Comparison of ENCODE assay signal across 1 cellular context in genomic region chr19:18100710-18101109, GRCh38.
TF ChIP-seq lines count a peak whose summit lies in the region.

No MANE protein-coding gene starts in this region.

TF ChIP-seq in HepG2, 621 proteins besides CTCF, POLR2A, EP300 and RAD21 (continued from another document):
- TF ChIP-seq ATF2 (CRISPR knock-in tag; IDR thresholded peaks at IDR 0.05) (no peak), HDAC6 (IDR thresholded peaks at IDR 0.05; ENCODE audit: low read depth, low read length) (no peak), TFDP1 (CRISPR knock-in tag; IDR thresholded peaks at IDR 0.05; ENCODE audit: borderline replicate concordance) (no peak; the same call in 1 of the 2 replicates), ZNF552 (CRISPR knock-in tag; IDR thresholded peaks at IDR 0.05; ENCODE audit: borderline replicate concordance) (no peak), SMYD3 (CRISPR knock-in tag; IDR thresholded peaks at IDR 0.05) (no peak), ZBTB3 (CRISPR knock-in tag; IDR thresholded peaks at IDR 0.05; ENCODE audit: borderline replicate concordance, low read depth) (no peak), ZBTB42 (CRISPR knock-in tag; IDR thresholded peaks at IDR 0.05) (no peak), ZNF276 (CRISPR knock-in tag; IDR thresholded peaks at IDR 0.05; ENCODE audit: low read depth) (no peak), YEATS4 (CRISPR knock-in tag; IDR thresholded peaks at IDR 0.05; ENCODE audit: borderline replicate concordance) (no peak), ZNF644 (CRISPR knock-in tag; IDR thresholded peaks at IDR 0.05; ENCODE audit: low read depth) (0 out of 2 replicates have a peak, but pooled peaks have one; percentile 30), DBP (CRISPR knock-in tag; IDR thresholded peaks at IDR 0.05; ENCODE audit: not compliant biosample characterization) (no peak), RNF219 (CRISPR knock-in tag; IDR thresholded peaks at IDR 0.05) (no peak), GFI1 (CRISPR knock-in tag; IDR thresholded peaks at IDR 0.05; ENCODE audit: borderline replicate concordance) (no peak), STAG1 (CRISPR knock-in tag; IDR thresholded peaks at IDR 0.05) (no peak), NAIF1 (CRISPR knock-in tag; IDR thresholded peaks at IDR 0.05; ENCODE audit: borderline replicate concordance) (no peak), ZNF18 (CRISPR knock-in tag; IDR thresholded peaks at IDR 0.05; ENCODE audit: insufficient replicate concordance) (no peak), ZNF670 (CRISPR knock-in tag; IDR thresholded peaks at IDR 0.05; ENCODE audit: borderline replicate concordance) (no peak)
